In genomic region chr9:130453487-130453886, GRCh38 we compare ENCODE assay signal across 11 cellular contexts. TPM values are rescaled to one million over a fixed set of nuclear protein-coding genes. Genes with fewer than 3 reads are reported as not detected.
A peak's percentile ranks its signal among the peaks of the same experiment; 100 is the strongest.
DNase-seq lines count a peak whose midpoint lies in the region; ATAC-seq and TF ChIP-seq lines count a peak whose summit lies in the region.
"Had no signal": no experiment of that assay in that cellular context is flagged by ENCODE, and none has a peak within 500 bp of the region (broad histone marks: within the 10 kb centered on the region; RNA-seq: fewer than 3 reads in every experiment).

No MANE protein-coding gene starts in this region.

- no peaks in the 10 kb centered on the region for H3K27me3 Mint-ChIP-seq in mesothelial cell of epicardium (ENCODE audit: low read depth)
- H3K27me3 Mint-ChIP-seq: natural killer cell treated with Interleukin-12 subunit alpha and Interleukin-12 subunit beta and Interleukin-15 and Interleukin-18, amount 100 ng/mL, for 72 hours had no signal

- no peak for TF ChIP-seq CTCF in mesothelial cell of epicardium (IDR thresholded peaks at IDR 0.05; ENCODE audit: unreplicated experiment)

- H3K27ac Mint-ChIP-seq in mesothelial cell of epicardium, result peak overlapping the region; percentile 61
- H3K27ac Mint-ChIP-seq: natural killer cell treated with Interleukin-12 subunit alpha and Interleukin-12 subunit beta and Interleukin-15 and Interleukin-18, amount 100 ng/mL, for 72 hours had no signal

- H3K9me3 Mint-ChIP-seq in mesothelial cell of epicardium, result no peaks in the 10 kb centered on the region
- H3K9me3 Mint-ChIP-seq: natural killer cell treated with Interleukin-12 subunit alpha and Interleukin-12 subunit beta and Interleukin-15 and Interleukin-18, amount 100 ng/mL, for 72 hours had no signal

- no peak for ATAC-seq in GM21619 (IDR thresholded peaks at IDR 0.05; ENCODE audit: unreplicated experiment)
- ATAC-seq in HG03159 (IDR thresholded peaks at IDR 0.05; ENCODE audit: unreplicated experiment), result no peak
- no peak for ATAC-seq in stimulated activated naive CD8-positive, alpha-beta T cell treated with anti-CD3 and anti-CD28 coated beads, Interleukin-15, Interleukin-2, amounts not matched to agents 100 U/mL and 50 U/mL, for 24 hours
- ATAC-seq: natural killer cell treated with Interleukin-12 subunit alpha and Interleukin-12 subunit beta and Interleukin-15 and Interleukin-18, amount 100 ng/mL, for 72 hours had no signal

- H3K4me1 Mint-ChIP-seq in mesothelial cell of epicardium, result peaks cover 42% of the 10 kb centered on the region

- DNase-seq in DMS79 treated with DMSO at 0.1 percent for 48 hours (lab: John Stamatoyannopoulos, UW) (peak; percentile 89), NCI-H2196 treated with DMSO at 0.1 percent for 48 hours (lab: John Stamatoyannopoulos, UW; ENCODE audit: unreplicated experiment) (peak; percentile 61), cerebellum (ENCODE audit: low spot score) (peak; percentile 42), mesothelial cell of epicardium (ENCODE audit: low spot score in 2 of 2, unreplicated experiment in 2 of 2) (peak; percentile 58 to 72), SKM-1 treated with dmso at 0.1 percent for 144 hours (lab: John Stamatoyannopoulos, UW; ENCODE audit: unreplicated experiment) (no peak)
- no peak for DNase-seq in stimulated activated naive CD8-positive, alpha-beta T cell treated with anti-CD3 and anti-CD28 coated beads, Interleukin-15, Interleukin-2, amounts not matched to agents 100 U/mL and 50 U/mL, for 24 hours
- DNase-seq: activated CD4-positive, alpha-beta T cell treated with anti-CD3 and anti-CD28 coated beads for 4 hours; DND-41 had no signal

- no peaks in the 10 kb centered on the region for H3K36me3 Mint-ChIP-seq in mesothelial cell of epicardium
- H3K36me3 Mint-ChIP-seq: natural killer cell treated with Interleukin-12 subunit alpha and Interleukin-12 subunit beta and Interleukin-15 and Interleukin-18, amount 100 ng/mL, for 72 hours had no signal

- H3K4me3 Mint-ChIP-seq in mesothelial cell of epicardium, result peak overlapping the region; percentile 22
- H3K4me3 Mint-ChIP-seq: natural killer cell treated with Interleukin-12 subunit alpha and Interleukin-12 subunit beta and Interleukin-15 and Interleukin-18, amount 100 ng/mL, for 72 hours had no signal

RNA-seq across cellular contexts. Expression of gene ASS1, which starts 8.7 kb away (rescaled TPM):
- 37.8 TPM for total RNA-seq in cerebellum
- 94.8 to 110 TPM (median 98.0 TPM) in 3 replicates for total RNA-seq in mesothelial cell of epicardium
- total RNA-seq: natural killer cell treated with Interleukin-12 subunit alpha and Interleukin-12 subunit beta and Interleukin-15 and Interleukin-18, amount 100 ng/mL, for 72 hours had no signal

Comparison
In these comparisons a context has a peak if more than half of its experiments do, and no peak if none do; other contexts are left out.
1. DNase-seq: peak in DMS79 treated with DMSO at 0.1 percent for 48 hours (single experiment), NCI-H2196 treated with DMSO at 0.1 percent for 48 hours (single experiment), cerebellum (single experiment) and mesothelial cell of epicardium (2 of 2); none in SKM-1 treated with dmso at 0.1 percent for 144 hours (single experiment) and stimulated activated naive CD8-positive, alpha-beta T cell treated with anti-CD3 and anti-CD28 coated beads, Interleukin-15, Interleukin-2, amounts not matched to agents 100 U/mL and 50 U/mL, for 24 hours (single experiment).